Comparison of ENCODE assay signal across 24 cellular contexts in genomic region chr15:49320337-49320736, GRCh38.
"Had no signal": no experiment of that assay in that cellular context is flagged by ENCODE, and none has a peak within 500 bp of the region (broad histone marks: within the 10 kb centered on the region; RNA-seq: fewer than 3 reads in every experiment).

No MANE protein-coding gene starts in this region.

- H3K27me3 Mint-ChIP-seq: activated B cell treated with CpG ODN at 0.5 μM for 24 hours; activated CD4-positive, alpha-beta memory T cell treated with anti-CD3 and anti-CD28 coated beads, Interleukin-2, amount 10 ng/mL, durations not matched to agents 7 days and 5 days; activated CD8-positive, alpha-beta memory T cell treated with anti-CD3 and anti-CD28 coated beads, Interleukin-2, amount 10 ng/mL, durations not matched to agents 7 days and 5 days; activated naive CD8-positive, alpha-beta T cell treated with anti-CD3 and anti-CD28 coated beads for 36 hours; activated T-helper 17 cell treated with anti-CD3 and anti-CD28 coated beads, Interleukin-2, amount 50 U/mL, for 72 hours had no signal

- H3K4me3 ChIP-seq: tibial artery had no signal

- DNase-seq: activated B cell treated with CpG ODN at 0.5 μM for 24 hours; activated CD4-positive, alpha-beta memory T cell treated with anti-CD3 and anti-CD28 coated beads, Interleukin-2, amount 10 ng/mL, durations not matched to agents 7 days and 5 days; activated CD4-positive, alpha-beta T cell treated with anti-CD3 and anti-CD28 coated beads for 4 hours; activated CD8-positive, alpha-beta memory T cell treated with anti-CD3 and anti-CD28 coated beads, Interleukin-2, amount 10 ng/mL, durations not matched to agents 7 days and 5 days; activated naive CD4-positive, alpha-beta T cell; activated naive CD8-positive, alpha-beta T cell treated with anti-CD3 and anti-CD28 coated beads for 36 hours; activated T-cell treated with anti-CD3 and anti-CD28 coated beads, Interleukin-2, amount 50 U/mL, for 1 hour; amniotic stem cell; endodermal cell; foreskin keratinocyte; hippocampal formation; islet precursor cell; left colon; mammary epithelial cell; midbrain; occipital lobe; stimulated activated CD4-positive, alpha-beta T cell treated with anti-CD3 and anti-CD28 coated beads, Interleukin-12 subunit alpha, Interleukin-12 subunit beta, amount 100 ng/mL, for 4 hours; stimulated activated CD4-positive, alpha-beta T cell treated with anti-CD3 and anti-CD28 coated beads, Interleukin-1b, Interleukin-23, amount 100 ng/mL, for 48 hours; stimulated activated naive CD8-positive, alpha-beta T cell treated with anti-CD3 and anti-CD28 coated beads, Interleukin-15, Interleukin-2, amounts not matched to agents 100 U/mL and 50 U/mL, for 24 hours; substantia nigra; tibial artery had no signal

- H3K4me3 Mint-ChIP-seq: activated B cell treated with CpG ODN at 0.5 μM for 24 hours; activated CD4-positive, alpha-beta memory T cell treated with anti-CD3 and anti-CD28 coated beads, Interleukin-2, amount 10 ng/mL, durations not matched to agents 7 days and 5 days; activated CD8-positive, alpha-beta memory T cell treated with anti-CD3 and anti-CD28 coated beads, Interleukin-2, amount 10 ng/mL, durations not matched to agents 7 days and 5 days; activated naive CD8-positive, alpha-beta T cell treated with anti-CD3 and anti-CD28 coated beads for 36 hours; activated T-helper 17 cell treated with anti-CD3 and anti-CD28 coated beads, Interleukin-2, amount 50 U/mL, for 72 hours; endodermal cell; nephron had no signal

- H3K4me1 Mint-ChIP-seq: activated B cell treated with CpG ODN at 0.5 μM for 24 hours; activated naive CD8-positive, alpha-beta T cell treated with anti-CD3 and anti-CD28 coated beads for 36 hours had no signal

- H3K27ac ChIP-seq: epithelial cell of prostate, foreskin keratinocyte, tibial artery had no signal

- H3K27ac Mint-ChIP-seq: activated B cell treated with CpG ODN at 0.5 μM for 24 hours; activated CD4-positive, alpha-beta memory T cell treated with anti-CD3 and anti-CD28 coated beads, Interleukin-2, amount 10 ng/mL, durations not matched to agents 7 days and 5 days; activated CD8-positive, alpha-beta memory T cell treated with anti-CD3 and anti-CD28 coated beads, Interleukin-2, amount 10 ng/mL, durations not matched to agents 7 days and 5 days; activated naive CD8-positive, alpha-beta T cell treated with anti-CD3 and anti-CD28 coated beads for 36 hours; activated T-helper 17 cell treated with anti-CD3 and anti-CD28 coated beads, Interleukin-2, amount 50 U/mL, for 72 hours; nephron had no signal

- H3K9me3 ChIP-seq: tibial artery had no signal

- H3K27me3 ChIP-seq: foreskin keratinocyte, tibial artery had no signal

- H3K4me1 ChIP-seq: foreskin keratinocyte had no signal

- ATAC-seq: activated CD8-positive, alpha-beta memory T cell treated with anti-CD3 and anti-CD28 coated beads, Interleukin-2, amount 10 ng/mL, durations not matched to agents 7 days and 5 days; activated T-helper 17 cell treated with anti-CD3 and anti-CD28 coated beads, Interleukin-2, amount 50 U/mL, for 72 hours; foreskin keratinocyte; left colon; stimulated activated naive CD8-positive, alpha-beta T cell treated with anti-CD3 and anti-CD28 coated beads, Interleukin-15, Interleukin-2, amounts not matched to agents 100 U/mL and 50 U/mL, for 24 hours had no signal
